In genomic region chr14:61553730-61554641, GRCh38 we compare ENCODE assay signal across 7 cellular contexts.
DNase-seq lines count a peak whose midpoint lies in the region; ATAC-seq and TF ChIP-seq lines count a peak whose summit lies in the region.

No MANE protein-coding gene starts in this region.

- WGBS in H9 (ENCODE audit: extremely low coverage, insufficient read length, low lambda C conversion rate), result no CpG with 5 or more reads among the region's 11 CpGs
- 76 to 89% (median 81%) methylated on average over 11 of the region's 11 CpGs for WGBS in spleen, 5 donors

- H4K5ac ChIP-seq in H9 (ENCODE audit: insufficient read length, low read depth, low read length), result no peak overlapping the region

- no peak overlapping the region for H2AK5ac ChIP-seq in H9 (ENCODE audit: insufficient read length, low read length)

- H3K9me3 Mint-ChIP-seq in H9, result no peaks in the 10 kb centered on the region; a peak in 1 of 5 replicates

- H3K4me1 Mint-ChIP-seq in H9, result peaks cover 28 to 31% of the 10 kb centered on the region in 2 experiments

- H3K27me3 ChIP-seq in H9 (ENCODE audit: insufficient read depth, low read length), result no peaks in the 10 kb centered on the region; the same call in 1 of the 2 replicates
- H3K27me3 ChIP-seq in spleen (replicated peaks in 1 of 7), result no peaks in the 10 kb centered on the region

- no peak overlapping the region for H2AFZ ChIP-seq in H9 (ENCODE audit: low read length)

- H3K79me1 ChIP-seq in H9 (ENCODE audit: insufficient read depth, low read depth, low read length, poor library complexity, severe bottlenecking), result no peaks in the 10 kb centered on the region

- H3K18ac ChIP-seq in H9 (ENCODE audit: insufficient read length, low read depth, low read length), result no peak overlapping the region

- no peak overlapping the region for H3K23ac ChIP-seq in H9 (ENCODE audit: insufficient read length, low read depth, low read length)

- no peak overlapping the region for H2BK15ac ChIP-seq in H9 (ENCODE audit: low read depth, low read length)

- no peak overlapping the region for H4K91ac ChIP-seq in H9 (ENCODE audit: insufficient read length, low read depth, low read length)

- H3K36me3 Mint-ChIP-seq in H9 (ENCODE audit: insufficient read depth in 1 of 3, low read depth in 3 of 3), result peaks cover 0 to 5% (median 0%) of the 10 kb centered on the region in 3 experiments; a peak in 2 of 7 replicates

- H3K4ac ChIP-seq in H9 (ENCODE audit: low read depth, low read length), result no peak overlapping the region

- H3K14ac ChIP-seq in H9 (ENCODE audit: insufficient read depth, low read length), result no peak overlapping the region

- no peak overlapping the region for H2BK20ac ChIP-seq in H9 (ENCODE audit: low read depth, low read length, poor library complexity, severe bottlenecking)

- peaks cover 10% of the 10 kb centered on the region; the same call in 1 of the 2 replicates for H3K4me1 ChIP-seq in H9 (ENCODE audit: insufficient read depth, low read length)
- peaks cover 6 to 47% (median 30%) of the 10 kb centered on the region in 6 donors for H3K4me1 ChIP-seq in spleen

- H3K4me2 ChIP-seq in H9 (ENCODE audit: insufficient read depth, insufficient read length, low read length), result no peak overlapping the region

- H3K79me2 ChIP-seq in H9 (ENCODE audit: insufficient read depth, low read length), result no peaks in the 10 kb centered on the region

- no peak overlapping the region for H3K9ac ChIP-seq in H9 (ENCODE audit: extremely low read depth, insufficient read length, low read length)

- no peak overlapping the region for H3T11ph ChIP-seq in H9 (ENCODE audit: low read length)

- no peaks in the 10 kb centered on the region; the same call in none of the 2 replicates for H3K27me3 Mint-ChIP-seq in H9 (ENCODE audit: low read depth)

- peak overlapping the region in 2 of 3 experiments; percentile 4 to 88; a peak in 3 of 7 replicates for H3K27ac Mint-ChIP-seq in H9

- no peak overlapping the region for H3K27ac ChIP-seq in H9 (ENCODE audit: insufficient read length, low read depth, low read length)
- peak overlapping the region in 7 of 8 donors; percentile 69 to 91 (median 84) for H3K27ac ChIP-seq in spleen

- no peak overlapping the region for H2BK12ac ChIP-seq in H9 (ENCODE audit: insufficient read length, low read depth, low read length)

- TF ChIP-seq CTCF in H9 (conservative IDR thresholded peaks at IDR 0.05) (no peak), fibroblast of villous mesenchyme (IDR thresholded peaks at IDR 0.05; ENCODE audit: insufficient read depth, low read depth, low read length) (no peak), spleen (IDR thresholded peaks at IDR 0.05 in 8 of 11, conservative IDR thresholded peaks at IDR 0.05 in 3 of 11) (no peak)

- H2BK120ac ChIP-seq in H9 (ENCODE audit: low read depth, low read length, poor library complexity, severe bottlenecking), result no peak overlapping the region

- no peaks in the 10 kb centered on the region for H3K9me3 ChIP-seq in H9 (ENCODE audit: control insufficient read depth, low read depth, low read length)
- no peaks in the 10 kb centered on the region for H3K9me3 ChIP-seq in spleen

- no peak overlapping the region for H3K4me3 Mint-ChIP-seq in H9

- H3K4me3 ChIP-seq in fibroblast of villous mesenchyme (ENCODE audit: low read depth, low read length), result no peak overlapping the region
- H3K4me3 ChIP-seq in spleen, result peak overlapping the region in 1 of 8 donors; percentile 52

- intact Hi-C loops in spleen (cut with DNase I; ENCODE audit: low total_unique reads), result no loop called here

- H4K8ac ChIP-seq in H9 (replicated peaks; ENCODE audit: insufficient read length, low read depth, low read length), result no peak overlapping the region

- no peak for DNase-seq in H9
- peak; percentile 98 for DNase-seq in fibroblast of villous mesenchyme (ENCODE audit: low read depth)
- no peak for DNase-seq in spleen
- DNase-seq in NCI-H128 (lab: John Stamatoyannopoulos, UW; ENCODE audit: unreplicated experiment), result no peak
- DNase-seq in activated CD4-positive, alpha-beta T cell treated with anti-CD3 and anti-CD28 coated beads, Interleukin-2, amount 50 U/mL, for 1 hour, result no peak

- peaks cover 0 to 34% (median 12%) of the 10 kb centered on the region in 6 donors for H3K36me3 ChIP-seq in spleen

- peak; percentile 86 for ATAC-seq in SK-N-SH treated with all-trans-retinoic acid at 6 μM for 48 hours
- no peak for ATAC-seq in GM21717 (IDR thresholded peaks at IDR 0.05; ENCODE audit: unreplicated experiment)

- H3K56ac ChIP-seq in H9 (ENCODE audit: insufficient read length, low read depth, low read length), result no peak overlapping the region

- H2BK5ac ChIP-seq in H9 (ENCODE audit: insufficient read length, low read length), result no peak overlapping the region

- TF ChIP-seq POLR2A in spleen (IDR thresholded peaks at IDR 0.05), result no peak

- H4K20me1 ChIP-seq in H9 (ENCODE audit: control insufficient read depth, insufficient read depth, insufficient read length), result no peaks in the 10 kb centered on the region

- no peaks in the 10 kb centered on the region for H3K23me2 ChIP-seq in H9 (ENCODE audit: insufficient read length, low read depth, low read length, poor library complexity, severe bottlenecking)

TF ChIP-seq in SK-N-SH treated with all-trans-retinoic acid at 6 μM for 48 hours, 23 proteins besides CTCF, POLR2A, EP300 and RAD21:
- TF ChIP-seq ZC3H10 (CRISPR knock-in tag; IDR thresholded peaks at IDR 0.05) (no peak), PPARA (CRISPR knock-in tag; IDR thresholded peaks at IDR 0.05; ENCODE audit: borderline replicate concordance) (no peak), TCF4 (CRISPR knock-in tag; IDR thresholded peaks at IDR 0.05; ENCODE audit: borderline replicate concordance) (no peak), CSDC2 (CRISPR knock-in tag; IDR thresholded peaks at IDR 0.05) (no peak), ZNF8 (CRISPR knock-in tag; IDR thresholded peaks at IDR 0.05) (no peak), TOX (CRISPR knock-in tag; IDR thresholded peaks at IDR 0.05; ENCODE audit: borderline replicate concordance) (no peak), PATZ1 (CRISPR knock-in tag; IDR thresholded peaks at IDR 0.05; ENCODE audit: borderline replicate concordance) (no peak), GLIS3 (CRISPR knock-in tag; IDR thresholded peaks at IDR 0.05) (no peak), ZFP3 (CRISPR knock-in tag; IDR thresholded peaks at IDR 0.05) (no peak), CREB5 (CRISPR knock-in tag; IDR thresholded peaks at IDR 0.05; ENCODE audit: low read depth) (no peak), CSRNP3 (CRISPR knock-in tag; IDR thresholded peaks at IDR 0.05) (no peak), ISL1 (CRISPR knock-in tag; IDR thresholded peaks at IDR 0.05) (no peak)
